ENCODE assay signal across 13 cellular contexts in the genomic region with DNA sequence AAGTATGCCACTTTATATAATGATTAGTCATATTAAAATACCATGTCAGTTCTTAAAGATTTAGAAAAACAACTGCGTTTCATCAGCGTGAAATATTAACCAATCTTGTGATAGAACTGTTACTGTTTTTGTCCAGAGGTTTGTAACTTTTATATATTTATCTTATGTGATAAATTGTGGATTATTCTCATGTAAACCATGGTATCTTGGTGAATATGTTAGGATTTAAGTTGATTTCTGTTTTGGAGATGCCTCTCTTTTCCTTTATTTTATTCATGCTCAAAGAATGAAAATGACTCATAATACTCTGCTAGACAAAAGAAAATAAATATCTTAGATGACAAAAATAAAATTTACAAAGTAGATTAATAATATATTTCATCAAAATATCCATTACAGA.
"Had no signal": no experiment of that assay in that cellular context is flagged by ENCODE, and none has a peak within 500 bp of the region (broad histone marks: within the 10 kb centered on the region; RNA-seq: fewer than 3 reads in every experiment).

No MANE protein-coding gene starts in this region.

- DNase-seq: activated CD4-positive, alpha-beta T cell treated with anti-CD3 and anti-CD28 coated beads, Interleukin-2, amount 50 U/mL, for 1 hour; activated naive CD4-positive, alpha-beta T cell treated with anti-CD3 and anti-CD28 coated beads, Interleukin-2, amount 50 U/mL, for 16 hours; amniotic stem cell; cerebellar nuclear complex; dorsolateral prefrontal cortex; posterior cingulate gyrus; tibial artery had no signal

- H3K4me1 ChIP-seq: tibial artery, vagina had no signal

- H3K4me2 ChIP-seq: hepatocyte had no signal

- H3K4me3 ChIP-seq: dorsolateral prefrontal cortex, hepatocyte, tibial artery, vagina had no signal

- H3K27ac ChIP-seq: dorsolateral prefrontal cortex, hepatocyte, tibial artery, vagina had no signal

- ATAC-seq: esophagus mucosa; stimulated activated effector memory CD8-positive, alpha-beta T cell treated with anti-CD3 and anti-CD28 coated beads, Interleukin-12 subunit alpha, Interleukin-12 subunit beta, amount 100 ng/mL, for 72 hours had no signal

- H3K27ac Mint-ChIP-seq: activated T-helper 2 cell treated with anti-CD3 and anti-CD28 coated beads, Interferon-gamma antibody, Interleukin-2, Interleukin-4, amounts not matched to agents 10 μg/mL and 5 μg/mL and 100 μg/mL, durations not matched to agents 14 hours and 24 hours and 36 hours; mesothelial cell of epicardium; stimulated activated effector memory CD8-positive, alpha-beta T cell treated with anti-CD3 and anti-CD28 coated beads, Interleukin-12 subunit alpha, Interleukin-12 subunit beta, amount 100 ng/mL, for 72 hours had no signal

- H3K4me3 Mint-ChIP-seq: mesothelial cell of epicardium; stimulated activated effector memory CD8-positive, alpha-beta T cell treated with anti-CD3 and anti-CD28 coated beads, Interleukin-12 subunit alpha, Interleukin-12 subunit beta, amount 100 ng/mL, for 72 hours had no signal

- H3K36me3 ChIP-seq: tibial artery, vagina had no signal

- H3K9me3 ChIP-seq: tibial artery, vagina had no signal

- H3K4me1 Mint-ChIP-seq: stimulated activated effector memory CD8-positive, alpha-beta T cell treated with anti-CD3 and anti-CD28 coated beads, Interleukin-12 subunit alpha, Interleukin-12 subunit beta, amount 100 ng/mL, for 72 hours had no signal

- H3K27me3 ChIP-seq: dorsolateral prefrontal cortex, hepatocyte, tibial artery, vagina had no signal

- H3K36me3 Mint-ChIP-seq: mesothelial cell of epicardium; stimulated activated effector memory CD8-positive, alpha-beta T cell treated with anti-CD3 and anti-CD28 coated beads, Interleukin-12 subunit alpha, Interleukin-12 subunit beta, amount 100 ng/mL, for 72 hours had no signal

- H3K79me2 ChIP-seq: hepatocyte had no signal

- H2AFZ ChIP-seq: hepatocyte had no signal

- H3K9me3 Mint-ChIP-seq: activated T-helper 2 cell treated with anti-CD3 and anti-CD28 coated beads, Interferon-gamma antibody, Interleukin-2, Interleukin-4, amounts not matched to agents 10 μg/mL and 5 μg/mL and 100 μg/mL, durations not matched to agents 14 hours and 24 hours and 36 hours had no signal
